1 cellular context compared by ENCODE assay signal in genomic region chr12:9106610-9107541, GRCh38.
TF ChIP-seq lines count a peak whose summit lies in the region.

No MANE protein-coding gene starts in this region.

TF ChIP-seq in HepG2, 621 proteins besides CTCF, POLR2A, EP300 and RAD21 (continues in another document):
- TF ChIP-seq MZF1 (CRISPR knock-in tag; IDR thresholded peaks at IDR 0.05; ENCODE audit: borderline replicate concordance) = no peak
- no peak for TF ChIP-seq ZNF614 (CRISPR knock-in tag; IDR thresholded peaks at IDR 0.05; ENCODE audit: borderline replicate concordance)
- TF ChIP-seq RFX5 (IDR thresholded peaks at IDR 0.05; ENCODE audit: low read depth, low read length) = no peak
- TF ChIP-seq SRSF4 (IDR thresholded peaks at IDR 0.05; ENCODE audit: low read depth, low read length, poor library complexity, severe bottlenecking) = peak; percentile 63
- TF ChIP-seq FLYWCH1 (CRISPR knock-in tag; IDR thresholded peaks at IDR 0.05) = no peak
- no peak for TF ChIP-seq USF2 (IDR thresholded peaks at IDR 0.05; ENCODE audit: low read depth, low read length)
- peak; percentile 18; the same call in 1 of the 2 replicates for TF ChIP-seq USF2 (CRISPR knock-in tag; IDR thresholded peaks at IDR 0.05; ENCODE audit: borderline replicate concordance)
- TF ChIP-seq TARDBP (CRISPR knock-in tag; IDR thresholded peaks at IDR 0.05) = 0 out of 2 replicates have a peak, but pooled peaks have one; percentile 36
- no peak for TF ChIP-seq ZNF891 (CRISPR knock-in tag; IDR thresholded peaks at IDR 0.05)
- TF ChIP-seq REPIN1 (CRISPR knock-in tag; IDR thresholded peaks at IDR 0.05; ENCODE audit: borderline replicate concordance, low read depth) = no peak
- peak; percentile 79 for TF ChIP-seq RBM22 (optimal IDR thresholded peaks at IDR 0.05; ENCODE audit: low read length)
- TF ChIP-seq KDM2A (CRISPR knock-in tag; IDR thresholded peaks at IDR 0.05; ENCODE audit: borderline replicate concordance, low read depth) = no peak
- TF ChIP-seq HNRNPL (IDR thresholded peaks at IDR 0.05; ENCODE audit: low read depth, low read length) = 0 out of 2 replicates have a peak, but pooled peaks have one; percentile 2
- no peak for TF ChIP-seq HOXA3 (CRISPR knock-in tag; IDR thresholded peaks at IDR 0.05)
- TF ChIP-seq MYPOP (CRISPR knock-in tag; IDR thresholded peaks at IDR 0.05) = peak; percentile 24; the same call in 1 of the 2 replicates
- no peak for TF ChIP-seq RARA (CRISPR knock-in tag; IDR thresholded peaks at IDR 0.05)
- no peak for TF ChIP-seq NR2F1 (CRISPR knock-in tag; IDR thresholded peaks at IDR 0.05)
- no peak for TF ChIP-seq SOX6 (IDR thresholded peaks at IDR 0.05)
- TF ChIP-seq SOX6 (CRISPR knock-in tag; IDR thresholded peaks at IDR 0.05) = peak; percentile 17; the same call in 1 of the 2 replicates
- 0 out of 2 replicates have a peak, but pooled peaks have one; percentile 43 for TF ChIP-seq MIXL1 (CRISPR knock-in tag; IDR thresholded peaks at IDR 0.05)
- TF ChIP-seq MXD1 (CRISPR knock-in tag; IDR thresholded peaks at IDR 0.05) = no peak
- TF ChIP-seq KAT8 (CRISPR knock-in tag; IDR thresholded peaks at IDR 0.05) = 0 out of 2 replicates have a peak, but pooled peaks have one; percentile 21
- TF ChIP-seq LBX2 (CRISPR knock-in tag; IDR thresholded peaks at IDR 0.05; ENCODE audit: borderline replicate concordance) = no peak
- TF ChIP-seq ARID2 (CRISPR knock-in tag; IDR thresholded peaks at IDR 0.05; ENCODE audit: borderline replicate concordance) = no peak
- no peak for TF ChIP-seq ZNF7 (CRISPR knock-in tag; IDR thresholded peaks at IDR 0.05)
- peak; percentile 85 for TF ChIP-seq POLR2G (IDR thresholded peaks at IDR 0.05; ENCODE audit: low read depth, low read length)
- no peak for TF ChIP-seq ZNF501 (CRISPR knock-in tag; IDR thresholded peaks at IDR 0.05)
- TF ChIP-seq ARID3A (IDR thresholded peaks at IDR 0.05; ENCODE audit: low read depth, low read length) = no peak
- TF ChIP-seq ZBTB2 (CRISPR knock-in tag; IDR thresholded peaks at IDR 0.05; ENCODE audit: low read depth) = no peak
- TF ChIP-seq AKAP8 (CRISPR knock-in tag; IDR thresholded peaks at IDR 0.05) = peak; percentile 20; the same call in 1 of the 2 replicates
- peak; percentile 45 for TF ChIP-seq POLR2AphosphoS5 (IDR thresholded peaks at IDR 0.05; ENCODE audit: low read depth, low read length)
- 0 out of 2 replicates have a peak, but pooled peaks have one; percentile 68 for TF ChIP-seq ZNF674 (CRISPR knock-in tag; IDR thresholded peaks at IDR 0.05; ENCODE audit: low read depth)
- TF ChIP-seq AGO2 (optimal IDR thresholded peaks at IDR 0.05; ENCODE audit: low read depth, low read length) = peak; percentile 84
- TF ChIP-seq KLF16 (CRISPR knock-in tag; IDR thresholded peaks at IDR 0.05) = peak in 1 of 2 experiments; percentile 15; a peak in 1 of 4 replicates
- no peak for TF ChIP-seq JUND (CRISPR knock-in tag; IDR thresholded peaks at IDR 0.05)
- TF ChIP-seq SRSF1 (optimal IDR thresholded peaks at IDR 0.05; ENCODE audit: low read depth, low read length) = peak; percentile 5
- TF ChIP-seq ZNF136 (CRISPR knock-in tag; IDR thresholded peaks at IDR 0.05; ENCODE audit: low read depth) = no peak
- TF ChIP-seq ZNF780A (CRISPR knock-in tag; IDR thresholded peaks at IDR 0.05) = no peak
- no peak for TF ChIP-seq ATF3 (CRISPR knock-in tag; IDR thresholded peaks at IDR 0.05)
- no peak; the same call in 1 of the 2 replicates for TF ChIP-seq ZNF607 (CRISPR knock-in tag; IDR thresholded peaks at IDR 0.05; ENCODE audit: borderline replicate concordance)
- TF ChIP-seq SNRNP70 (IDR thresholded peaks at IDR 0.05; ENCODE audit: low read depth, low read length) = peak; percentile 80; the same call in 1 of the 2 replicates
- TF ChIP-seq ZNF121 (CRISPR knock-in tag; IDR thresholded peaks at IDR 0.05) = no peak
- no peak for TF ChIP-seq ZNF430 (CRISPR knock-in tag; IDR thresholded peaks at IDR 0.05)
- TF ChIP-seq TFDP1 (CRISPR knock-in tag; IDR thresholded peaks at IDR 0.05; ENCODE audit: borderline replicate concordance) = no peak
- 0 out of 2 replicates have a peak, but pooled peaks have one; percentile 8 for TF ChIP-seq ARNT2 (CRISPR knock-in tag; IDR thresholded peaks at IDR 0.05; ENCODE audit: low read depth)
- peak; percentile 32 for TF ChIP-seq ZGPAT (CRISPR knock-in tag; IDR thresholded peaks at IDR 0.05)
- no peak for TF ChIP-seq NCOA5 (CRISPR knock-in tag; IDR thresholded peaks at IDR 0.05)
- no peak for TF ChIP-seq PAXIP1 (CRISPR knock-in tag; conservative IDR thresholded peaks at IDR 0.05)
- TF ChIP-seq SAP130 (CRISPR knock-in tag; IDR thresholded peaks at IDR 0.05; ENCODE audit: low read depth) = peak; percentile 6; the same call in 1 of the 2 replicates
- TF ChIP-seq MBD4 (IDR thresholded peaks at IDR 0.05; ENCODE audit: borderline replicate concordance, low read length) = 0 out of 2 replicates have a peak, but pooled peaks have one; percentile 42
- 0 out of 2 replicates have a peak, but pooled peaks have one; percentile 1 for TF ChIP-seq ERF (CRISPR knock-in tag; IDR thresholded peaks at IDR 0.05)
- 0 out of 2 replicates have a peak, but pooled peaks have one; percentile 34 for TF ChIP-seq IRF2 (CRISPR knock-in tag; IDR thresholded peaks at IDR 0.05)
- TF ChIP-seq MYNN (CRISPR knock-in tag; IDR thresholded peaks at IDR 0.05; ENCODE audit: low read depth) = no peak
- no peak for TF ChIP-seq IRF9 (CRISPR knock-in tag; IDR thresholded peaks at IDR 0.05; ENCODE audit: borderline replicate concordance)
- TF ChIP-seq ZNF432 (CRISPR knock-in tag; IDR thresholded peaks at IDR 0.05; ENCODE audit: borderline replicate concordance) = no peak
